ENCODE assay signal across 16 cellular contexts in genomic region chr1:64922336-64922735, GRCh38. TPM values are rescaled to one million over a fixed set of nuclear protein-coding genes. Genes with fewer than 3 reads are reported as not detected.
A peak's percentile ranks its signal among the peaks of the same experiment; 100 is the strongest.
DNase-seq lines count a peak whose midpoint lies in the region; ATAC-seq and TF ChIP-seq lines count a peak whose summit lies in the region.
"Had no signal": no experiment of that assay in that cellular context is flagged by ENCODE, and none has a peak within 500 bp of the region (broad histone marks: within the 10 kb centered on the region; RNA-seq: fewer than 3 reads in every experiment).

No MANE protein-coding gene starts in this region.

- H3K9me3 Mint-ChIP-seq in activated T-cell treated with anti-CD3 and anti-CD28 coated beads, Interleukin-2, amount 50 U/mL, for 72 hours: no peaks in the 10 kb centered on the region
- no peaks in the 10 kb centered on the region for H3K9me3 Mint-ChIP-seq in effector memory CD8-positive, alpha-beta T cell
- peaks cover 0 to 3% (median 0%) of the 10 kb centered on the region in 7 donors for H3K9me3 Mint-ChIP-seq in CD14-positive monocyte

- H3K9ac ChIP-seq in SK-N-MC (ENCODE audit: insufficient read length): peak overlapping the region; percentile 65

- no peak for TF ChIP-seq CTCF in CD14-positive monocyte (IDR thresholded peaks at IDR 0.05)

- H3K27me3 Mint-ChIP-seq in activated T-cell treated with anti-CD3 and anti-CD28 coated beads, Interleukin-2, amount 50 U/mL, for 72 hours (ENCODE audit: low read depth): no peaks in the 10 kb centered on the region
- no peaks in the 10 kb centered on the region for H3K27me3 Mint-ChIP-seq in effector memory CD8-positive, alpha-beta T cell
- peaks cover 0 to 2% (median 0%) of the 10 kb centered on the region in 3 donors for H3K27me3 Mint-ChIP-seq in CD14-positive monocyte (ENCODE audit: low read depth in 3 of 3)

- peak; percentile 69 to 70 for ATAC-seq in activated T-cell treated with anti-CD3 and anti-CD28 coated beads, Interleukin-2, amount 50 U/mL, for 72 hours (replicated peaks in 1 of 2)
- ATAC-seq in effector memory CD8-positive, alpha-beta T cell (replicated peaks): peak; percentile 68
- peak; percentile 63 for ATAC-seq in stimulated activated naive CD8-positive, alpha-beta T cell treated with anti-CD3 and anti-CD28 coated beads, Interleukin-15, Interleukin-2, amounts not matched to agents 100 U/mL and 50 U/mL, for 24 hours
- ATAC-seq in GM18511 (IDR thresholded peaks at IDR 0.05; ENCODE audit: unreplicated experiment) (no peak), HG03460 (IDR thresholded peaks at IDR 0.05; ENCODE audit: unreplicated experiment) (no peak)
- ATAC-seq: left cardiac atrium had no signal

- H3K27ac Mint-ChIP-seq in activated T-cell treated with anti-CD3 and anti-CD28 coated beads, Interleukin-2, amount 50 U/mL, for 72 hours: peak overlapping the region; percentile 97
- H3K27ac Mint-ChIP-seq in effector memory CD8-positive, alpha-beta T cell: peak overlapping the region; percentile 59 to 71
- no peak overlapping the region for H3K27ac Mint-ChIP-seq in CD14-positive monocyte

- peaks cover 2% of the 10 kb centered on the region in 2 donors for H3K36me3 Mint-ChIP-seq in activated T-cell treated with anti-CD3 and anti-CD28 coated beads, Interleukin-2, amount 50 U/mL, for 72 hours (ENCODE audit: insufficient read depth in 2 of 2)
- peaks cover 17% of the 10 kb centered on the region for H3K36me3 Mint-ChIP-seq in effector memory CD8-positive, alpha-beta T cell (ENCODE audit: insufficient read depth)
- peaks cover 11 to 12% of the 10 kb centered on the region in 2 donors for H3K36me3 Mint-ChIP-seq in CD14-positive monocyte

- H3K9me3 ChIP-seq in SK-N-MC (ENCODE audit: low read depth, low read length): no peaks in the 10 kb centered on the region
- H3K9me3 ChIP-seq: mucosa of descending colon had no signal

- intact Hi-C loops in CD14-positive monocyte (cut with micrococcal nuclease): no loop called here

- peak; percentile 28 to 50 for DNase-seq in activated T-cell treated with anti-CD3 and anti-CD28 coated beads, Interleukin-2, amount 50 U/mL, for 72 hours
- no peak for DNase-seq in activated T-cell treated with anti-CD3 and anti-CD28 coated beads, Interleukin-2, amount 50 U/mL, for 48 hours
- no peak for DNase-seq in SK-N-MC (ENCODE audit: low read depth, low spot score)
- DNase-seq in effector memory CD8-positive, alpha-beta T cell: no peak
- DNase-seq in stimulated activated naive CD8-positive, alpha-beta T cell treated with anti-CD3 and anti-CD28 coated beads, Interleukin-15, Interleukin-2, amounts not matched to agents 100 U/mL and 50 U/mL, for 24 hours: no peak
- DNase-seq in CD14-positive monocyte (ENCODE audit: low spot score): no peak
- DNase-seq: activated CD4-positive, CD25-positive, alpha-beta regulatory T cell treated with anti-CD3 and anti-CD28 coated beads, Interleukin-2, amount 50 U/mL, for 72 hours; activated effector memory CD4-positive, alpha-beta T cell treated with anti-CD3 and anti-CD28 coated beads, Interleukin-2, amount 50 U/mL, for 16 hours; DMS 273 treated with DMSO at 0.1 percent for 48 hours; left cardiac atrium; mucosa of descending colon; NCI-H1048; RPMI8226; stimulated activated naive CD4-positive, alpha-beta T cell treated with Interleukin-2 at 50 U/mL for 16 hours had no signal

- H3K36me3 ChIP-seq in SK-N-MC (ENCODE audit: insufficient read depth, low read length): peaks cover 27% of the 10 kb centered on the region

- H3K27ac ChIP-seq in SK-N-MC: peak overlapping the region; percentile 96

- H3K4me3 Mint-ChIP-seq in activated T-cell treated with anti-CD3 and anti-CD28 coated beads, Interleukin-2, amount 50 U/mL, for 72 hours: peak overlapping the region; percentile 79 to 94
- H3K4me3 Mint-ChIP-seq in effector memory CD8-positive, alpha-beta T cell: peak overlapping the region; percentile 50 to 64
- H3K4me3 Mint-ChIP-seq in CD14-positive monocyte: no peak overlapping the region

- H3K4me3 ChIP-seq in SK-N-MC: peak overlapping the region; percentile 56
- H3K4me3 ChIP-seq: mucosa of descending colon had no signal

- peaks cover 95% of the 10 kb centered on the region for H3K4me1 Mint-ChIP-seq in activated T-cell treated with anti-CD3 and anti-CD28 coated beads, Interleukin-2, amount 50 U/mL, for 72 hours (ENCODE audit: low read depth)
- peaks cover 82 to 94% of the 10 kb centered on the region in 2 donors for H3K4me1 Mint-ChIP-seq in effector memory CD8-positive, alpha-beta T cell (ENCODE audit: low read depth in 2 of 2)
- peaks cover 57% of the 10 kb centered on the region for H3K4me1 Mint-ChIP-seq in CD14-positive monocyte

RNA-seq across cellular contexts. Expression of gene JAK1, which starts 44.0 kb away (rescaled TPM):
- 100 to 1,000 TPM; 169 to 185 TPM for total RNA-seq in activated T-cell treated with anti-CD3 and anti-CD28 coated beads, Interleukin-2, amount 50 U/mL, for 72 hours
- 10 to 100 TPM; 43.1 to 72.6 TPM for polyA plus RNA-seq in CD14-positive monocyte

Comparison
In these comparisons a context has a peak if more than half of its experiments do, and no peak if none do; other contexts are left out.
1. DNase-seq: peak in activated T-cell treated with anti-CD3 and anti-CD28 coated beads, Interleukin-2, amount 50 U/mL, for 72 hours (2 of 2); none in activated T-cell treated with anti-CD3 and anti-CD28 coated beads, Interleukin-2, amount 50 U/mL, for 48 hours (0 of 2), SK-N-MC (single experiment), effector memory CD8-positive, alpha-beta T cell (0 of 3), stimulated activated naive CD8-positive, alpha-beta T cell treated with anti-CD3 and anti-CD28 coated beads, Interleukin-15, Interleukin-2, amounts not matched to agents 100 U/mL and 50 U/mL, for 24 hours (single experiment) and CD14-positive monocyte (single experiment).
2. ATAC-seq: peak in activated T-cell treated with anti-CD3 and anti-CD28 coated beads, Interleukin-2, amount 50 U/mL, for 72 hours (2 of 2), effector memory CD8-positive, alpha-beta T cell (single experiment) and stimulated activated naive CD8-positive, alpha-beta T cell treated with anti-CD3 and anti-CD28 coated beads, Interleukin-15, Interleukin-2, amounts not matched to agents 100 U/mL and 50 U/mL, for 24 hours (single experiment); none in GM18511 (single experiment) and HG03460 (single experiment).
3. H3K27ac Mint-ChIP-seq: peak in activated T-cell treated with anti-CD3 and anti-CD28 coated beads, Interleukin-2, amount 50 U/mL, for 72 hours (single experiment) and effector memory CD8-positive, alpha-beta T cell (2 of 2); none in CD14-positive monocyte (0 of 7).
4. H3K4me3 Mint-ChIP-seq: peak in activated T-cell treated with anti-CD3 and anti-CD28 coated beads, Interleukin-2, amount 50 U/mL, for 72 hours (2 of 2) and effector memory CD8-positive, alpha-beta T cell (2 of 2); none in CD14-positive monocyte (0 of 2).